Comparison of ENCODE assay signal across 8 cellular contexts in the genomic region with DNA sequence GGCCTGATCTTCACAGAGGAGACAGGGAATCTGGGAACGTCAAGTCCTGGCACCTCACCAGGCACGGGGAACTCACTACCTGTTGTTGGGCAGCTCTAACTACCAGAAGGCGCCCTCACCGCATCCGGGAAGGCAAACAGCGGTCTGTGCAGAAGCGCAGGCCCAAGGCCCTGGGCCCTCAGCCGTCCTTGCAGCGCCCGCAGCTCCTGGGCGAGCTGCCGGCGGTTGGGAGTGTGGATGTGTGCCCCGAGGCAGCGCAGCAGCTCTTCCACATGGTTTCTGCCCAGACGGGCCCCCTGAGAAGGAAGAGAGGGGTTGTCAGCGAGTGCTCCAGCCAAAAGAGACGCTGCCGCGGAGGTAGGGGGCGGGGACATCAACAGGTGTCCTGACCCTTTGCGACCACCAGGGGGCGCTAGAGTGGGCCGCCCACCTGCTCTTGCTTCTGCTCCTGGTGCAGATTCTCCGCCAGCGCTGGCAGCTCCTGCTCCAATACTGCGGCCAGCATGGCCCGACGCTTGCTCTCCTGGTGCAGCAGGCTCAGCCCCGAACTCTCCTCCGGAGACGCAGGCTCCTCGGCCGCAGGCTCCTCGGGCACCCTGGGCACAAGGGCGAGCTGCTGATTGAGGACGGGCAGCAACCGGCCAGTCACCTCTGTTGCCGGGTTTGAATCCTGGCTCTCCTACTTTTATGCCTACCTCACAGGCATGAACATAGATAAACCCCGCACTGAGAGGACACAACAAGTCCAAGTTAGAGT. TPM values are rescaled to one million over a fixed set of nuclear protein-coding genes. Genes with fewer than 3 reads are reported as not detected.
A peak's percentile ranks its signal among the peaks of the same experiment; 100 is the strongest.
DNase-seq lines count a peak whose midpoint lies in the region; TF ChIP-seq lines count a peak whose summit lies in the region.

No MANE protein-coding gene starts in this region.

- H3K27me3 ChIP-seq in left ventricle myocardium inferior (ENCODE audit: low read depth) (no peaks in the 10 kb centered on the region), rectal smooth muscle tissue (ENCODE audit: control insufficient read depth, insufficient read depth, low read length) (no peaks in the 10 kb centered on the region)

- H3K4me3 ChIP-seq in left ventricle myocardium inferior (no peak overlapping the region), rectal smooth muscle tissue (ENCODE audit: low read length) (peak overlapping the region; percentile 55)

- peak; percentile 98 for TF ChIP-seq CTCF in left ventricle myocardium inferior (IDR thresholded peaks at IDR 0.05; ENCODE audit: borderline replicate concordance)

- peaks cover 96% of the 10 kb centered on the region for H3K36me3 ChIP-seq in left ventricle myocardium inferior
- H3K36me3 ChIP-seq in rectal smooth muscle tissue (ENCODE audit: control insufficient read depth, insufficient read depth, low read length): peaks cover 6% of the 10 kb centered on the region

- peak overlapping the region; percentile 63 for H3K27ac Mint-ChIP-seq in activated naive CD8-positive, alpha-beta T cell treated with anti-CD3 and anti-CD28 coated beads for 36 hours

- peak; percentile 87 for DNase-seq in GM03348 (ENCODE audit: low spot score)
- peak; percentile 96 for DNase-seq in HuH-7 (ENCODE audit: low spot score)
- peak; percentile 40 for DNase-seq in SW480 (ENCODE audit: low spot score)
- DNase-seq in activated naive CD8-positive, alpha-beta T cell treated with anti-CD3 and anti-CD28 coated beads for 36 hours: peak; percentile 83
- DNase-seq in left ventricle myocardium inferior: peak; percentile 76
- DNase-seq in NK-92 (lab: John Stamatoyannopoulos, UW; ENCODE audit: unreplicated experiment): no peak
- DNase-seq in NCI-H2029 (lab: John Stamatoyannopoulos, UW): no peak

- H3K9ac ChIP-seq in rectal smooth muscle tissue (ENCODE audit: low read length): peak overlapping the region; percentile 24

- no peaks in the 10 kb centered on the region for H3K9me3 ChIP-seq in left ventricle myocardium inferior (replicated peaks)

- peaks cover 37% of the 10 kb centered on the region for H3K4me1 Mint-ChIP-seq in activated naive CD8-positive, alpha-beta T cell treated with anti-CD3 and anti-CD28 coated beads for 36 hours

- peaks cover 32% of the 10 kb centered on the region for H3K4me1 ChIP-seq in left ventricle myocardium inferior
- no peaks in the 10 kb centered on the region for H3K4me1 ChIP-seq in rectal smooth muscle tissue (ENCODE audit: control insufficient read depth, insufficient read depth, low read length)

- peaks cover 4% of the 10 kb centered on the region for H3K36me3 Mint-ChIP-seq in activated naive CD8-positive, alpha-beta T cell treated with anti-CD3 and anti-CD28 coated beads for 36 hours

- H3K27me3 Mint-ChIP-seq in activated naive CD8-positive, alpha-beta T cell treated with anti-CD3 and anti-CD28 coated beads for 36 hours: peaks cover 4% of the 10 kb centered on the region

- intact Hi-C loops in left ventricle myocardium inferior (cut with micrococcal nuclease): no loop called here

- H3K27ac ChIP-seq in left ventricle myocardium inferior (replicated peaks) (peak overlapping the region; percentile 15), rectal smooth muscle tissue (ENCODE audit: low read depth, low read length) (no peak overlapping the region)

- H3K9me3 Mint-ChIP-seq in activated naive CD8-positive, alpha-beta T cell treated with anti-CD3 and anti-CD28 coated beads for 36 hours: no peaks in the 10 kb centered on the region

- peak overlapping the region; percentile 65 for H3K4me3 Mint-ChIP-seq in activated naive CD8-positive, alpha-beta T cell treated with anti-CD3 and anti-CD28 coated beads for 36 hours

RNA-seq across cellular contexts. Expression of a gene that starts 9.3 kb away (rescaled TPM):
- total RNA-seq in activated naive CD8-positive, alpha-beta T cell treated with anti-CD3 and anti-CD28 coated beads for 36 hours: 1 to 10 TPM; 3.0 to 4.5 TPM
- 45.2 TPM for total RNA-seq in left ventricle myocardium inferior

RNA-seq across cellular contexts. Expression of a gene that starts 15.6 kb away (rescaled TPM):
- total RNA-seq in activated naive CD8-positive, alpha-beta T cell treated with anti-CD3 and anti-CD28 coated beads for 36 hours: 10 to 100 TPM; 39.6 to 45.5 TPM
- 1.1 TPM for total RNA-seq in left ventricle myocardium inferior

RNA-seq across cellular contexts. Expression of a gene that starts 17.2 kb away (rescaled TPM):
- total RNA-seq in activated naive CD8-positive, alpha-beta T cell treated with anti-CD3 and anti-CD28 coated beads for 36 hours: not detected
- total RNA-seq in left ventricle myocardium inferior: 27.3 TPM

RNA-seq across cellular contexts. Expression of a gene that starts 25.7 kb away (rescaled TPM):
- not detected for total RNA-seq in activated naive CD8-positive, alpha-beta T cell treated with anti-CD3 and anti-CD28 coated beads for 36 hours
- not detected for total RNA-seq in left ventricle myocardium inferior

RNA-seq across cellular contexts. Expression of a gene that starts 35.0 kb away (rescaled TPM):
- total RNA-seq in activated naive CD8-positive, alpha-beta T cell treated with anti-CD3 and anti-CD28 coated beads for 36 hours: 1 to 10 TPM; 3.5 to 3.9 TPM
- total RNA-seq in left ventricle myocardium inferior: 0.16 TPM

Comparison
In these comparisons a context has a peak if more than half of its experiments do, and no peak if none do; other contexts are left out.
1. DNase-seq: peak in GM03348 (single experiment), HuH-7 (single experiment), SW480 (single experiment), activated naive CD8-positive, alpha-beta T cell treated with anti-CD3 and anti-CD28 coated beads for 36 hours (single experiment) and left ventricle myocardium inferior (single experiment); none in NK-92 (single experiment) and NCI-H2029 (single experiment).
2. RNA of a gene that starts 15.6 kb away (total RNA-seq): 39.6 to 45.5 TPM in activated naive CD8-positive, alpha-beta T cell treated with anti-CD3 and anti-CD28 coated beads for 36 hours; 1.1 TPM in left ventricle myocardium inferior (single experiment); every median in the first group is over 10 times any median in the second.
3. RNA of a gene that starts 17.2 kb away (total RNA-seq): 27.3 TPM in left ventricle myocardium inferior (single experiment); not detected in activated naive CD8-positive, alpha-beta T cell treated with anti-CD3 and anti-CD28 coated beads for 36 hours; every median in the first group is over 10 times any median in the second.